18 cellular contexts compared by ENCODE assay signal in the genomic region with DNA sequence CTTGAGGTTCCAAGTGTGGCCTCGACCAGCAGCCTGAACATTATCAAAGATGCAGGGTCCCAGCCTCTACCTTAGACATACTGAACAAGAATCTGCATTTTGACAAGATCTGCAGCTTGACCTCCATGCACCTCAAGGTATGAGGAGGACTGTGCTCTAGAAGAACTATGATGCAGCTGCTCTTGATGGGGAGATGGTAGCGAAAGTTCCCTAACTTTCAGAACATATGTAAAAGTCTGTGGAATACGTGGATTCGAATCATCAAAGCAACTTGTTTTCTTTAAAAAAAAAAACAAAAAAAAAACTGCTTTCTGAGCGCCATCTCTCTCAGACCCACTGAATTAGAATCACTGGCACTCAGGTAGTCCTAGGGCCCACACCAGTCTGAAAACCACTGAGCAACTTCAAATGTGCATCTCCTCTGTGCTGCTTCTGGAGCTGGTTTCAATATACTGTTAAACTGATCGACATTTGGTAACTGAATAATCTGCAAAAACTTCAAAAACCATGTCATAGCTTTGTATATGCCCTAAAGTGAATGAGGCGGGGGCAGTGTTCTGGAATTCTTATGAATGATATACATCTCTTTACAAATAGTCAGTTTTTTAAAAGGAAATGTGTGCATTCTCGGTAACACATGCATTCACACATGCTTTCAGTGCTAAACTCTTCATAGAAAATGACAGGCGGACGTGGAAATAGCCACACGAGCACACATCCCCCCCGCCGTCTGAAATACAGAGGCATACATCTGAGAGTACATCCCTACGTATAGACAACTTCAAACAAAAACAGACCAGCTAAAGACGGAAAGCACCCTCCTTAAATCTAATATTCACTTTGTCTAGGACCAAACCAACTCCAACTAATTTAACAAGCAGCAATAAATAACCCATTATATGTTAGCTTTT.
A peak's percentile ranks its signal among the peaks of the same experiment; 100 is the strongest.
DNase-seq lines count a peak whose midpoint lies in the region; ATAC-seq and TF ChIP-seq lines count a peak whose summit lies in the region.
"Had no signal": no experiment of that assay in that cellular context is flagged by ENCODE, and none has a peak within 500 bp of the region (broad histone marks: within the 10 kb centered on the region; RNA-seq: fewer than 3 reads in every experiment).

No MANE protein-coding gene starts in this region.

- no peak for TF ChIP-seq CTCF in IMR-90 (conservative IDR thresholded peaks at IDR 0.05; ENCODE audit: low read depth, low read length)

- no peak overlapping the region for H2AFZ ChIP-seq in IMR-90 (replicated peaks; ENCODE audit: low read length, poor library complexity)

- TF ChIP-seq POLR2A in IMR-90 (IDR thresholded peaks at IDR 0.05; ENCODE audit: low read depth, low read length), result no peak

- POLR2A ChIA-PET in IMR-90 (lab: Charles Lee; ENCODE audit: unreplicated experiment), result interaction anchor here (0.6 kb wide), 1 partner anchor 400 kb away, joined by 3 read pairs; no protein-coding TSS in a partner anchor
- POLR2A ChIA-PET in activated CD4-positive, alpha-beta memory T cell treated with anti-CD3 and anti-CD28 coated beads for 36 hours (lab: Charles Lee), result interaction anchor here (0.8 to 2.3 kb wide), 7 partner anchors 12 to 324 kb away, joined by 3 to 8 read pairs (median 5); no protein-coding TSS in a partner anchor

- peak overlapping the region; percentile 67 to 93 (median 80) for H3K4me3 Mint-ChIP-seq in CD4-positive, CD25-positive, alpha-beta regulatory T cell
- peak overlapping the region; percentile 71 for H3K4me3 Mint-ChIP-seq in activated CD4-positive, alpha-beta memory T cell treated with anti-CD3 and anti-CD28 coated beads for 36 hours
- H3K4me3 Mint-ChIP-seq in immature natural killer cell, result peak overlapping the region; percentile 79 to 85 (median 82)
- H3K4me3 Mint-ChIP-seq: neural crest cell had no signal

- H4K20me1 ChIP-seq in IMR-90 (ENCODE audit: insufficient read depth, low read length), result no peaks in the 10 kb centered on the region

- peak overlapping the region; percentile 95 to 99 (median 98) for H3K27ac Mint-ChIP-seq in CD4-positive, CD25-positive, alpha-beta regulatory T cell
- peak overlapping the region; percentile 90 for H3K27ac Mint-ChIP-seq in activated CD4-positive, alpha-beta memory T cell treated with anti-CD3 and anti-CD28 coated beads for 36 hours
- peak overlapping the region; percentile 92 to 99 (median 96) for H3K27ac Mint-ChIP-seq in immature natural killer cell

- peak overlapping the region; percentile 45 for H3K4ac ChIP-seq in IMR-90 (ENCODE audit: low read depth, low read length)

- dilution Hi-C loops in IMR-90 (cut with HindIII; ENCODE audit: low sequenced_read_pairs, unreplicated experiment), result no loop called here

- no peak overlapping the region for H3K9ac ChIP-seq in IMR-90 (ENCODE audit: low read depth, low read length)

- no peaks in the 10 kb centered on the region for H3K36me3 ChIP-seq in CD4-positive, CD25-positive, alpha-beta regulatory T cell (ENCODE audit: control insufficient read depth, insufficient read depth, low read length)
- no peaks in the 10 kb centered on the region for H3K36me3 ChIP-seq in IMR-90 (ENCODE audit: control insufficient read depth, insufficient read depth, low read length)
- H3K36me3 ChIP-seq: BE2C, right atrium auricular region had no signal

- peaks cover 5% of the 10 kb centered on the region for H3K9me1 ChIP-seq in IMR-90 (ENCODE audit: insufficient read depth, low read length)

- peak overlapping the region; percentile 36; the same call in 1 of the 3 replicates for H2BK15ac ChIP-seq in IMR-90 (ENCODE audit: low read depth, low read length)

- 88% methylated on average over 6 of the region's 15 CpGs; no CpG with 5 or more reads in 1 of the 2 experiments for WGBS in IMR-90 (ENCODE audit: extremely low coverage in 2 of 2, insufficient read length in 1 of 2), 2 experiments

- intact Hi-C loops in IMR-90 (cut with micrococcal nuclease), result loop anchor here (5.0 to 10.0 kb wide), 2 partner anchors 128 to 470 kb away; a partner anchor contains a TSS
- intact Hi-C loops in activated CD4-positive, alpha-beta memory T cell treated with anti-CD3 and anti-CD28 coated beads for 36 hours (cut with micrococcal nuclease), result loop anchor here (1.0 kb wide), 1 partner anchor 7 kb away; no protein-coding TSS in a partner anchor

- no peak overlapping the region for H2BK5ac ChIP-seq in IMR-90 (ENCODE audit: low read depth, low read length, poor library complexity, severe bottlenecking)

- H2BK20ac ChIP-seq in IMR-90 (ENCODE audit: low read depth, low read length), result 0 out of 2 replicates have a peak overlapping the region, but pooled peaks have one; percentile 0

- peaks cover 64 to 100% (median 88%) of the 10 kb centered on the region in 4 donors for H3K4me1 Mint-ChIP-seq in CD4-positive, CD25-positive, alpha-beta regulatory T cell
- H3K4me1 Mint-ChIP-seq in activated CD4-positive, alpha-beta memory T cell treated with anti-CD3 and anti-CD28 coated beads for 36 hours (ENCODE audit: low read depth), result peaks cover 94% of the 10 kb centered on the region
- H3K4me1 Mint-ChIP-seq in immature natural killer cell, result peaks cover 77 to 81% of the 10 kb centered on the region in 2 donors

- peak overlapping the region; percentile 12; the same call in 1 of the 2 replicates for H2BK120ac ChIP-seq in IMR-90 (ENCODE audit: low read depth, low read length)

- H3K56ac ChIP-seq in IMR-90 (ENCODE audit: extremely low read depth, insufficient read depth, low read length), result no peak overlapping the region

- BruUV-seq in IMR-90 (replicated peaks; lab: Mats Ljungman, UMichigan), result no TSS peak

- H3K18ac ChIP-seq in IMR-90 (ENCODE audit: low read depth, low read length), result no peak overlapping the region; the same call in 1 of the 2 replicates

- ATAC-seq in CD4-positive, CD25-positive, alpha-beta regulatory T cell (ENCODE audit: low read depth in 2 of 2), result peak; percentile 67 to 69
- no peak for ATAC-seq in IMR-90 (ENCODE audit: low read depth)
- ATAC-seq in GM18861 (IDR thresholded peaks at IDR 0.05; ENCODE audit: unreplicated experiment), result no peak
- ATAC-seq in GM18909 (IDR thresholded peaks at IDR 0.05; ENCODE audit: poor library complexity, unreplicated experiment), result no peak
- ATAC-seq: left lobe of liver had no signal

- H3K27me3 Mint-ChIP-seq in CD4-positive, CD25-positive, alpha-beta regulatory T cell, result no peaks in the 10 kb centered on the region
- H3K27me3 Mint-ChIP-seq in activated CD4-positive, alpha-beta memory T cell treated with anti-CD3 and anti-CD28 coated beads for 36 hours, result no peaks in the 10 kb centered on the region
- no peaks in the 10 kb centered on the region for H3K27me3 Mint-ChIP-seq in immature natural killer cell (ENCODE audit: low read depth in 3 of 3)

- H4K8ac ChIP-seq in IMR-90 (ENCODE audit: low read depth in 2 of 2, low read length in 2 of 2), result no peak overlapping the region; a peak in 1 of 4 replicates

- H3K4me3 ChIP-seq in CD4-positive, CD25-positive, alpha-beta regulatory T cell (ENCODE audit: low read depth, low read length), result peak overlapping the region; percentile 83
- H3K4me3 ChIP-seq in IMR-90 (ENCODE audit: insufficient read depth, low read depth, low read length), result no peak overlapping the region
- H3K4me3 ChIP-seq: right atrium auricular region had no signal

- peaks cover 15% of the 10 kb centered on the region for H3K36me3 Mint-ChIP-seq in CD4-positive, CD25-positive, alpha-beta regulatory T cell
- no peaks in the 10 kb centered on the region for H3K36me3 Mint-ChIP-seq in activated CD4-positive, alpha-beta memory T cell treated with anti-CD3 and anti-CD28 coated beads for 36 hours
- H3K36me3 Mint-ChIP-seq in immature natural killer cell, result peaks cover 0 to 4% (median 0%) of the 10 kb centered on the region in 3 donors

- H3K14ac ChIP-seq in IMR-90 (replicated peaks; ENCODE audit: low read depth, low read length), result peak overlapping the region; percentile 43; the same call in 1 of the 2 replicates

- no peak overlapping the region for H2AK9ac ChIP-seq in IMR-90 (replicated peaks; ENCODE audit: low read depth, low read length, poor library complexity)

- H3K9me3 ChIP-seq in CD4-positive, CD25-positive, alpha-beta regulatory T cell (ENCODE audit: control insufficient read depth in 2 of 2, low read length in 2 of 2), result no peaks in the 10 kb centered on the region
- no peaks in the 10 kb centered on the region for H3K9me3 ChIP-seq in IMR-90 (ENCODE audit: control insufficient read depth, insufficient read depth, low read length)
- H3K9me3 ChIP-seq: BE2C, right atrium auricular region had no signal

- peak overlapping the region; percentile 55 for H3K23ac ChIP-seq in IMR-90 (ENCODE audit: low read depth, low read length)

- peak overlapping the region; percentile 24; the same call in 1 of the 2 replicates for H4K91ac ChIP-seq in IMR-90 (ENCODE audit: insufficient read depth, low read depth, low read length)

- no peak for TF ChIP-seq RAD21 in IMR-90 (IDR thresholded peaks at IDR 0.05; ENCODE audit: low read length)

- 0 out of 2 replicates have a peak overlapping the region, but pooled peaks have one; percentile 15 for H2AK5ac ChIP-seq in IMR-90 (ENCODE audit: low read depth, low read length)

- H3K4me1 ChIP-seq in CD4-positive, CD25-positive, alpha-beta regulatory T cell (ENCODE audit: control insufficient read depth, insufficient read depth, low read length, poor library complexity, severe bottlenecking), result peaks cover 94% of the 10 kb centered on the region
- H3K4me1 ChIP-seq in IMR-90 (ENCODE audit: control insufficient read depth, insufficient read depth, low read length), result peaks cover 9% of the 10 kb centered on the region
- H3K4me1 ChIP-seq: BE2C had no signal

- CTCF ChIA-PET in IMR-90 (lab: Yijun Ruan, JAX), result interaction anchor here (0.5 to 0.7 kb wide), 3 partner anchors 248 to 923 kb away, joined by 3 to 4 read pairs (median 3); no protein-coding TSS in a partner anchor
- CTCF ChIA-PET in activated CD4-positive, alpha-beta memory T cell treated with anti-CD3 and anti-CD28 coated beads for 36 hours (lab: Charles Lee), result interaction anchor here (1.1 to 2.2 kb wide), 5 partner anchors 11 to 132 kb away, joined by 3 to 5 read pairs (median 4); no protein-coding TSS in a partner anchor

- peaks cover 25 to 62% of the 10 kb centered on the region in 2 experiments; a peak in 3 of 4 replicates for H3K79me1 ChIP-seq in IMR-90 (ENCODE audit: low read depth in 1 of 2, low read length in 2 of 2)

- peak overlapping the region; percentile 47; the same call in 1 of the 2 replicates for H4K5ac ChIP-seq in IMR-90 (ENCODE audit: low read depth, low read length)

- no peak overlapping the region for H3K4me2 ChIP-seq in IMR-90 (ENCODE audit: low read depth, low read length)

- peak overlapping the region; percentile 88 for H3K27ac ChIP-seq in CD4-positive, CD25-positive, alpha-beta regulatory T cell (ENCODE audit: insufficient read depth, low read length, poor library complexity, severe bottlenecking)
- no peak overlapping the region for H3K27ac ChIP-seq in IMR-90 (ENCODE audit: insufficient read depth, low read length)
- H3K27ac ChIP-seq: right atrium auricular region had no signal

- no peaks in the 10 kb centered on the region for H3K27me3 ChIP-seq in CD4-positive, CD25-positive, alpha-beta regulatory T cell (ENCODE audit: control insufficient read depth, insufficient read depth, low read length)
- H3K27me3 ChIP-seq in IMR-90 (ENCODE audit: control insufficient read depth, insufficient read depth, low read length), result no peaks in the 10 kb centered on the region
- H3K27me3 ChIP-seq: BE2C, right atrium auricular region had no signal

- peak; percentile 22 to 91 (median 56) for DNase-seq in CD4-positive, CD25-positive, alpha-beta regulatory T cell
- DNase-seq in IMR-90 (no peak), immature natural killer cell (peak; percentile 48 to 63 (median 58)), NCI-H1694 (lab: John Stamatoyannopoulos, UW) (no peak), COLO668 (lab: John Stamatoyannopoulos, UW; ENCODE audit: unreplicated experiment) (no peak)
- peak; percentile 45 for DNase-seq in activated CD4-positive, alpha-beta memory T cell treated with anti-CD3 and anti-CD28 coated beads for 36 hours
- DNase-seq: anterior cingulate cortex; BE2C; cortex of kidney; hippocampal formation; NCI-H1048; NCI-H345; stimulated activated CD4-positive, alpha-beta T cell treated with anti-CD3 and anti-CD28 coated beads, Interleukin-4, amount 100 ng/mL, for 1 hour had no signal

- no peaks in the 10 kb centered on the region for H3K9me3 Mint-ChIP-seq in CD4-positive, CD25-positive, alpha-beta regulatory T cell
- no peaks in the 10 kb centered on the region for H3K9me3 Mint-ChIP-seq in activated CD4-positive, alpha-beta memory T cell treated with anti-CD3 and anti-CD28 coated beads for 36 hours
- H3K9me3 Mint-ChIP-seq in immature natural killer cell, result no peaks in the 10 kb centered on the region
- H3K9me3 Mint-ChIP-seq: neural crest cell had no signal

- in situ Hi-C loops in IMR-90 (cut with MboI; ENCODE audit: low sequenced_read_pairs), result no loop called here

Comparison
In these comparisons a context has a peak if more than half of its experiments do, and no peak if none do; other contexts are left out.
1. ATAC-seq: peak in CD4-positive, CD25-positive, alpha-beta regulatory T cell (2 of 2); none in IMR-90 (single experiment), GM18861 (single experiment) and GM18909 (single experiment).
2. DNase-seq: peak in CD4-positive, CD25-positive, alpha-beta regulatory T cell (3 of 3), activated CD4-positive, alpha-beta memory T cell treated with anti-CD3 and anti-CD28 coated beads for 36 hours (single experiment) and immature natural killer cell (3 of 3); none in IMR-90 (single experiment), NCI-H1694 (single experiment) and COLO668 (single experiment).
3. Peak in every context shown above with its lines, with median percentiles within 50 percentile points of each other: H3K27ac Mint-ChIP-seq and H3K4me3 Mint-ChIP-seq.